Comparison of ENCODE assay signal across 1 cellular context in the genomic region with DNA sequence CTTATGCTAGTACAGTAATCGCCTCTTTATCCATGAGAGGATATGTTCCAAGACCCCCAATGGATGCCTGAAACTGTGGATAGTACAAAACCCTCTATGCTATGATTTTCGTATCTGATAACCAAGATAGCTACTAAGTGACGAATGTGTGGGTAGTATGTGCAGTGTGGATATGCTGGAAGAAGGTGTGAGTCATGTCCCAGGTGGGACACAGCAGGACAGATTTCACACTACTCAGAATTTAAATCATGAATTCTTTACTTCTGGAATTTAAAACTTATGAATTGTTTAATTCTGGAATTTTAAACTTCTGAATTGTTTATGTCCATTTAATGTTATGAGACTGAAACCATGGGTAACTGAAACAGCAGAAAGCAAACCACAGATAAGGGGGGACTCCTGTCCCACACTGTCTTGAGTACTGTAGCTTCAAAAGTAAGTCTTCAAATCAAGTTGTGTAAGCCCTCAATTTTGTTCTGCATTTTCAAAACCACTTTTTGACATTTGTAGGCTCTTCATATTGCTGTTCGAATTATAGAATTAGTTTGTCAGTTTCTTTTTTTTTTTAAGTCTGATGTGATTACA.
TF ChIP-seq lines count a peak whose summit lies in the region.

No MANE protein-coding gene starts in this region.

TF ChIP-seq in K562, 482 proteins besides CTCF, POLR2A, EP300 and RAD21 (continued from another document):
- TF ChIP-seq SMARCA4 (IDR thresholded peaks at IDR 0.05) = 0 out of 2 replicates have a peak, but pooled peaks have one; percentile 25
- TF ChIP-seq, protein P1, sequence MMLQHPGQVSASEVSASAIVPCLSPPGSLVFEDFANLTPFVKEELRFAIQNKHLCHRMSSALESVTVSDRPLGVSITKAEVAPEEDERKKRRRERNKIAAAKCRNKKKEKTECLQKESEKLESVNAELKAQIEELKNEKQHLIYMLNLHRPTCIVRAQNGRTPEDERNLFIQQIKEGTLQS (IDR thresholded peaks at IDR 0.05) = peak; percentile 46
- TF ChIP-seq, protein P1 (CRISPR knock-in tag; conservative IDR thresholded peaks at IDR 0.05) = no peak
- peak; percentile 42; the same call in 1 of the 2 replicates for TF ChIP-seq TEAD4 (IDR thresholded peaks at IDR 0.05; ENCODE audit: low read length)
- TF ChIP-seq TEAD4 (CRISPR knock-in tag; IDR thresholded peaks at IDR 0.05; ENCODE audit: borderline replicate concordance) = no peak
- TF ChIP-seq KDM1A (IDR thresholded peaks at IDR 0.05) = peak in 1 of 2 experiments; percentile 43; a peak in 1 of 4 replicates
- no peak for TF ChIP-seq ZNF174 (CRISPR knock-in tag; IDR thresholded peaks at IDR 0.05)
- TF ChIP-seq JUN (IDR thresholded peaks at IDR 0.05; ENCODE audit: borderline replicate concordance, low read depth, low read length) = peak; percentile 47; the same call in 1 of the 2 replicates
- TF ChIP-seq JUN (CRISPR knock-in tag; IDR thresholded peaks at IDR 0.05; ENCODE audit: borderline replicate concordance) = no peak
- TF ChIP-seq, protein P2, sequence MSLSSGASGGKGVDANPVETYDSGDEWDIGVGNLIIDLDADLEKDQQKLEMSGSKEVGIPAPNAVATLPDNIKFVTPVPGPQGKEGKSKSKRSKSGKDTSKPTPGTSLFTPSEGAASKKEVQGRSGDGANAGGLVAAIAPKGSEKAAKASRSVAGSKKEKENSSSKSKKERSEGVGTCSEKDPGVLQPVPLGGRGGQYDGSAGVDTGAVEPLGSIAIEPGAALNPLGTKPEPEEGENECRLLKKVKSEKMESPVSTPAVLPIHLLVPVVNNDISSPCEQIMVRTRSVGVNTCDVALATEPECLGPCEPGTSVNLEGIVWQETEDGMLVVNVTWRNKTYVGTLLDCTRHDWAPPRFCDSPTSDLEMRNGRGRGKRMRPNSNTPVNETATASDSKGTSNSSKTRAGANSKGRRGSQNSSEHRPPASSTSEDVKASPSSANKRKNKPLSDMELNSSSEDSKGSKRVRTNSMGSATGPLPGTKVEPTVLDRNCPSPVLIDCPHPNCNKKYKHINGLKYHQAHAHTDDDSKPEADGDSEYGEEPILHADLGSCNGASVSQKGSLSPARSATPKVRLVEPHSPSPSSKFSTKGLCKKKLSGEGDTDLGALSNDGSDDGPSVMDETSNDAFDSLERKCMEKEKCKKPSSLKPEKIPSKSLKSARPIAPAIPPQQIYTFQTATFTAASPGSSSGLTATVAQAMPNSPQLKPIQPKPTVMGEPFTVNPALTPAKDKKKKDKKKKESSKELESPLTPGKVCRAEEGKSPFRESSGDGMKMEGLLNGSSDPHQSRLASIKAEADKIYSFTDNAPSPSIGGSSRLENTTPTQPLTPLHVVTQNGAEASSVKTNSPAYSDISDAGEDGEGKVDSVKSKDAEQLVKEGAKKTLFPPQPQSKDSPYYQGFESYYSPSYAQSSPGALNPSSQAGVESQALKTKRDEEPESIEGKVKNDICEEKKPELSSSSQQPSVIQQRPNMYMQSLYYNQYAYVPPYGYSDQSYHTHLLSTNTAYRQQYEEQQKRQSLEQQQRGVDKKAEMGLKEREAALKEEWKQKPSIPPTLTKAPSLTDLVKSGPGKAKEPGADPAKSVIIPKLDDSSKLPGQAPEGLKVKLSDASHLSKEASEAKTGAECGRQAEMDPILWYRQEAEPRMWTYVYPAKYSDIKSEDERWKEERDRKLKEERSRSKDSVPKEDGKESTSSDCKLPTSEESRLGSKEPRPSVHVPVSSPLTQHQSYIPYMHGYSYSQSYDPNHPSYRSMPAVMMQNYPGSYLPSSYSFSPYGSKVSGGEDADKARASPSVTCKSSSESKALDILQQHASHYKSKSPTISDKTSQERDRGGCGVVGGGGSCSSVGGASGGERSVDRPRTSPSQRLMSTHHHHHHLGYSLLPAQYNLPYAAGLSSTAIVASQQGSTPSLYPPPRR (CRISPR knock-in tag; IDR thresholded peaks at IDR 0.05; ENCODE audit: borderline replicate concordance) = no peak
- 0 out of 2 replicates have a peak, but pooled peaks have one; percentile 32 for TF ChIP-seq STAT5A (IDR thresholded peaks at IDR 0.05; ENCODE audit: borderline replicate concordance, low read length)
- 0 out of 2 replicates have a peak, but pooled peaks have one; percentile 25 for TF ChIP-seq CREM (IDR thresholded peaks at IDR 0.05; ENCODE audit: low read depth)
